In the genomic region with DNA sequence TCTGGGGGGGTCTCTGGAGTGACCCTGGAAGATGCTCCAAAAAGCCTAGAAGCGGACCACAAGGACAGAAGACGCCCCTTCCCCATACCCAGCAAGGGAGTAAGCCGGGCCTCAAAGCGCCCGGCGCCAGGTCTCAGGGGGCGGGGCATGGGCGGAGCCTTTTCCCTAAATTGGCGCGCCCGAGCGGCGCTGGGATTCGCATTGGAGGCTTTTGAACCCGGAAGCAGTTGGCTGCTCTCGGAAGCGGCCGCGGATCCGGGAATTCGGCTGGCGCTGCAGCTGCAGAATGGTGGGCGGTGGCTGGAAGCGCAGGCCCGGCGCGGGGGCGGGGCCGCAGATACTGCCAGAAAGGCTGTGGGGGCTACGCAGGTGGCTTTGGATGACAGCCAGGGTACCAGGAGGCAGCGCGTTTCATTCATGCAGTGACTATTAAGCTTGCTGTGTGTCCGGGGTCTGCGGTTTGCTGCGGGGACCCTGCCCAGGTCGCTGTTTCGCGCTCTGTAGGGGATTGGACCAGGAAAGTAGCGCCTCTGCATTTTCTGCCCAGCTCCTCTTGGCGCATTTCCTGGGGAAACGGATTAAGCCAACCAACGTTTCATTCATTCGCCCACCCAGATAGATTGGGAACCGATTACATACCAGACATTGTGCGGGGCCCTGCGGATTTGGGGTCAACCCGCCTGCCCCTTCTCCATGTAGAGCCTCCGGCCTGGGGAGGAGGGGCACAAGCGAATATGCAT, we compare ENCODE assay signal across 8 cellular contexts.
DNase-seq lines count a peak whose midpoint lies in the region; ATAC-seq and TF ChIP-seq lines count a peak whose summit lies in the region.

No MANE protein-coding gene starts in this region.

- H3K4me3 ChIP-seq in BE2C (ENCODE audit: low read depth, low read length) (peak overlapping the region; percentile 75), adrenal gland (peak overlapping the region in 3 of 4 donors; percentile 52 to 93 (median 83)), thymus (ENCODE audit: low read length) (peak overlapping the region; percentile 49)

- 4 to 6% (median 5%) methylated on average over 19 to 49 of the region's 49 CpGs for WGBS in adrenal gland, 4 donors
- 7% methylated on average over 49 of the region's 49 CpGs for WGBS in thymus

- H3K9me3 ChIP-seq in BE2C (no peaks in the 10 kb centered on the region), adrenal gland (replicated peaks in 1 of 3) (no peaks in the 10 kb centered on the region), thymus (ENCODE audit: control insufficient read depth) (no peaks in the 10 kb centered on the region)

- intact Hi-C loops in adrenal gland (cut with DNase I), result no loop called here
- intact Hi-C loops in cardiac septum (cut with DNase I), result no loop called here

- H3K36me3 ChIP-seq in BE2C (no peaks in the 10 kb centered on the region), adrenal gland (replicated peaks in 1 of 2) (no peaks in the 10 kb centered on the region), thymus (ENCODE audit: control insufficient read depth, insufficient read depth) (no peaks in the 10 kb centered on the region)

- H3K4me1 ChIP-seq in BE2C, result peaks cover 5% of the 10 kb centered on the region; the same call in 1 of the 2 replicates
- peaks cover 7 to 10% of the 10 kb centered on the region in 2 donors for H3K4me1 ChIP-seq in adrenal gland (replicated peaks in 1 of 2)
- H3K4me1 ChIP-seq in thymus (ENCODE audit: control insufficient read depth, insufficient read depth, low read length), result peaks cover 13% of the 10 kb centered on the region

- ATAC-seq in HG03442 (IDR thresholded peaks at IDR 0.05; ENCODE audit: unreplicated experiment) (peak; percentile 45), omental fat pad (ENCODE audit: low FRiP score) (peak; percentile 84)

- DNase-seq in BE2C, result peak; percentile 93
- peak; percentile 88 for DNase-seq in SK-N-DZ (ENCODE audit: low spot score)
- DNase-seq in adrenal gland, result peak; percentile 79 to 93 (median 86)
- peak; percentile 92 for DNase-seq in cardiac septum (ENCODE audit: low spot score)
- DNase-seq in omental fat pad (ENCODE audit: low spot score), result peak; percentile 25
- no peak for DNase-seq in NK-92 (lab: John Stamatoyannopoulos, UW; ENCODE audit: unreplicated experiment)

- TF ChIP-seq POLR2A in adrenal gland (IDR thresholded peaks at IDR 0.05), result no peak

- H3K27ac ChIP-seq in adrenal gland (peak overlapping the region in 2 of 5 donors; percentile 32 to 59), thymus (ENCODE audit: low read depth) (no peak overlapping the region)

- H3K27me3 ChIP-seq in BE2C, result no peaks in the 10 kb centered on the region
- no peaks in the 10 kb centered on the region for H3K27me3 ChIP-seq in adrenal gland
- no peaks in the 10 kb centered on the region for H3K27me3 ChIP-seq in thymus (ENCODE audit: control insufficient read depth, insufficient read depth)

- TF ChIP-seq CTCF in BE2C (IDR thresholded peaks at IDR 0.05; ENCODE audit: low read depth, low read length) (no peak), adrenal gland (IDR thresholded peaks at IDR 0.05) (no peak), omental fat pad (IDR thresholded peaks at IDR 0.05) (no peak)
